26 cellular contexts compared by ENCODE assay signal in genomic region chr16:79150626-79151025, GRCh38.
"Had no signal": no experiment of that assay in that cellular context is flagged by ENCODE, and none has a peak within 500 bp of the region (broad histone marks: within the 10 kb centered on the region; RNA-seq: fewer than 3 reads in every experiment).

No MANE protein-coding gene starts in this region.

- H3K27me3 Mint-ChIP-seq: stimulated activated naive CD8-positive, alpha-beta T cell treated with anti-CD3 and anti-CD28 coated beads, Interleukin-15, amount 100 ng/mL, for 72 hours had no signal

- ATAC-seq: gastrocnemius medialis; naive thymus-derived CD4-positive, alpha-beta T cell; stimulated activated naive CD8-positive, alpha-beta T cell treated with anti-CD3 and anti-CD28 coated beads, Interleukin-15, amount 100 ng/mL, for 72 hours; upper lobe of right lung had no signal

- H3K4me1 ChIP-seq: gastrocnemius medialis, prostate gland, suprapubic skin, upper lobe of right lung, uterus had no signal

- DNase-seq: cerebellar nuclear complex; cortex of kidney; dorsolateral prefrontal cortex; effector CD4-positive, alpha-beta T cell; foreskin fibroblast; gastrocnemius medialis; hypothalamus; immature natural killer cell; islet precursor cell; mesenchymal stem cell; midbrain; naive thymus-derived CD4-positive, alpha-beta T cell; nephron progenitor cell; nucleus accumbens; right cardiac atrium; stimulated activated CD4-positive, alpha-beta T cell treated with anti-CD3 and anti-CD28 coated beads, Interleukin-15, amount 100 ng/mL, for 24 hours; stimulated activated CD4-positive, alpha-beta T cell treated with anti-CD3 and anti-CD28 coated beads, Interleukin-2, amount 100 ng/mL, for 48 hours; stimulated activated naive CD4-positive, alpha-beta T cell; stimulated activated naive CD8-positive, alpha-beta T cell treated with anti-CD3 and anti-CD28 coated beads, Interleukin-15, amount 100 ng/mL, for 72 hours; transverse colon; upper lobe of right lung; uterus had no signal

- H3K4me3 ChIP-seq: dorsolateral prefrontal cortex, gastrocnemius medialis, heart left ventricle, prostate gland, skin epidermis, suprapubic skin, transverse colon, upper lobe of right lung, uterus had no signal

- H3K27me3 ChIP-seq: gastrocnemius medialis, suprapubic skin, transverse colon, upper lobe of right lung, uterus had no signal

- H3K4me3 Mint-ChIP-seq: immature natural killer cell; naive thymus-derived CD4-positive, alpha-beta T cell; nephron progenitor cell; stimulated activated naive CD8-positive, alpha-beta T cell treated with anti-CD3 and anti-CD28 coated beads, Interleukin-15, amount 100 ng/mL, for 72 hours had no signal

- H3K9me3 ChIP-seq: gastrocnemius medialis, heart left ventricle, prostate gland, suprapubic skin, transverse colon, upper lobe of right lung, uterus had no signal

- H3K27ac Mint-ChIP-seq: immature natural killer cell; naive thymus-derived CD4-positive, alpha-beta T cell; nephron progenitor cell; stimulated activated naive CD8-positive, alpha-beta T cell treated with anti-CD3 and anti-CD28 coated beads, Interleukin-15, amount 100 ng/mL, for 72 hours had no signal

- H3K9me3 Mint-ChIP-seq: immature natural killer cell, nephron progenitor cell had no signal

- H3K36me3 ChIP-seq: gastrocnemius medialis, heart left ventricle, prostate gland, suprapubic skin, transverse colon, upper lobe of right lung, uterus had no signal

- H3K27ac ChIP-seq: dorsolateral prefrontal cortex, gastrocnemius medialis, heart left ventricle, prostate gland, skin epidermis, suprapubic skin, transverse colon, upper lobe of right lung, uterus had no signal
